In genomic region chr9:105501414-105501813, GRCh38 we compare ENCODE assay signal across 19 cellular contexts. TPM values are rescaled to one million over a fixed set of nuclear protein-coding genes. Genes with fewer than 3 reads are reported as not detected.
DNase-seq lines count a peak whose midpoint lies in the region; ATAC-seq, FAIRE-seq and TF ChIP-seq lines count a peak whose summit lies in the region.
"Had no signal": no experiment of that assay in that cellular context is flagged by ENCODE, and none has a peak within 500 bp of the region (broad histone marks: within the 10 kb centered on the region; RNA-seq: fewer than 3 reads in every experiment).

No MANE protein-coding gene starts in this region.

- no peaks in the 10 kb centered on the region for H3K9me3 Mint-ChIP-seq in activated B cell treated with CpG ODN at 0.5 μM for 24 hours
- no peaks in the 10 kb centered on the region for H3K9me3 Mint-ChIP-seq in activated naive CD8-positive, alpha-beta T cell treated with anti-CD3 and anti-CD28 coated beads, Interleukin-2, amount 50 U/mL, for 24 hours
- H3K9me3 Mint-ChIP-seq: CD8-positive, alpha-beta T cell had no signal

- H3K27ac Mint-ChIP-seq in activated B cell treated with CpG ODN at 0.5 μM for 24 hours: peak overlapping the region; percentile 24
- no peak overlapping the region for H3K27ac Mint-ChIP-seq in activated naive CD8-positive, alpha-beta T cell treated with anti-CD3 and anti-CD28 coated beads, Interleukin-2, amount 50 U/mL, for 24 hours
- H3K27ac Mint-ChIP-seq: CD4-positive, CD25-positive, alpha-beta regulatory T cell; CD8-positive, alpha-beta T cell; H9 had no signal

- POLR2A ChIA-PET in activated B cell treated with CpG ODN at 0.5 μM for 24 hours (lab: Charles Lee): no interaction called here

- CTCF ChIA-PET in activated B cell treated with CpG ODN at 0.5 μM for 24 hours (lab: Charles Lee): no interaction called here

- no peak for TF ChIP-seq CTCF in activated B cell treated with CpG ODN at 0.5 μM for 24 hours (IDR thresholded peaks at IDR 0.05)

- H3K4me1 Mint-ChIP-seq in activated B cell treated with CpG ODN at 0.5 μM for 24 hours: peaks cover 26% of the 10 kb centered on the region
- H3K4me1 Mint-ChIP-seq in activated naive CD8-positive, alpha-beta T cell treated with anti-CD3 and anti-CD28 coated beads, Interleukin-2, amount 50 U/mL, for 24 hours: no peaks in the 10 kb centered on the region

- H3K27me3 Mint-ChIP-seq in activated B cell treated with CpG ODN at 0.5 μM for 24 hours: no peaks in the 10 kb centered on the region
- H3K27me3 Mint-ChIP-seq in activated naive CD8-positive, alpha-beta T cell treated with anti-CD3 and anti-CD28 coated beads, Interleukin-2, amount 50 U/mL, for 24 hours: no peaks in the 10 kb centered on the region
- H3K27me3 Mint-ChIP-seq: CD4-positive, CD25-positive, alpha-beta regulatory T cell had no signal

- FAIRE-seq in GM18507 (lab: Jason Lieb, UNC): peak; percentile 39
- FAIRE-seq: G401.6, GM12891, GM19239, H1 had no signal

- DNase-seq in GM18507 (ENCODE audit: extremely low spot score, insufficient read length, low read depth): no peak
- DNase-seq in activated B cell treated with CpG ODN at 0.5 μM for 24 hours: no peak
- no peak for DNase-seq in activated naive CD8-positive, alpha-beta T cell treated with anti-CD3 and anti-CD28 coated beads, Interleukin-2, amount 50 U/mL, for 24 hours
- DNase-seq in left lobe of liver (ENCODE audit: low spot score): no peak
- no peak for DNase-seq in NCI-H69 (lab: John Stamatoyannopoulos, UW)
- DNase-seq: C1 segment of cervical spinal cord; Caco-2; CD4-positive, CD25-positive, alpha-beta regulatory T cell; CD8-positive, alpha-beta T cell; DMS153; DND-41; GM23248; H9 had no signal

- peak overlapping the region; percentile 77 for H3K4me3 ChIP-seq in GM08714 (ENCODE audit: low read length)
- H3K4me3 ChIP-seq: GM23248 had no signal

- H3K36me3 Mint-ChIP-seq in activated B cell treated with CpG ODN at 0.5 μM for 24 hours (ENCODE audit: low read depth): no peaks in the 10 kb centered on the region
- H3K36me3 Mint-ChIP-seq in activated naive CD8-positive, alpha-beta T cell treated with anti-CD3 and anti-CD28 coated beads, Interleukin-2, amount 50 U/mL, for 24 hours (ENCODE audit: low read depth): no peaks in the 10 kb centered on the region
- H3K36me3 Mint-ChIP-seq: CD4-positive, CD25-positive, alpha-beta regulatory T cell; CD8-positive, alpha-beta T cell had no signal

- ATAC-seq in activated B cell treated with CpG ODN at 0.5 μM for 24 hours (ENCODE audit: low read depth) (no peak), left lobe of liver (no peak)
- ATAC-seq in activated naive CD8-positive, alpha-beta T cell treated with anti-CD3 and anti-CD28 coated beads, Interleukin-2, amount 50 U/mL, for 24 hours: no peak
- ATAC-seq: CD8-positive, alpha-beta T cell; HCT116 had no signal

- H3K4me3 Mint-ChIP-seq in activated B cell treated with CpG ODN at 0.5 μM for 24 hours: no peak overlapping the region
- H3K4me3 Mint-ChIP-seq in activated naive CD8-positive, alpha-beta T cell treated with anti-CD3 and anti-CD28 coated beads, Interleukin-2, amount 50 U/mL, for 24 hours: no peak overlapping the region
- H3K4me3 Mint-ChIP-seq: CD4-positive, CD25-positive, alpha-beta regulatory T cell; CD8-positive, alpha-beta T cell; H9 had no signal

- intact Hi-C loops in activated B cell treated with CpG ODN at 0.5 μM for 24 hours (cut with micrococcal nuclease): loop anchor here (2.0 to 5.0 kb wide), 4 partner anchors 15 to 574 kb away; partner anchors contain the start of genes ABCA1 and TMEM38B

RNA-seq across cellular contexts. Expression of gene FSD1L, which starts 53.6 kb away (rescaled TPM):
- total RNA-seq in activated B cell treated with CpG ODN at 0.5 μM for 24 hours (10.2 and 12.4 TPM in 2 replicates), left lobe of liver (0.50 TPM)

RNA-seq across cellular contexts. Expression of gene FKTN, which starts 56.5 kb away (rescaled TPM):
- total RNA-seq in activated B cell treated with CpG ODN at 0.5 μM for 24 hours (16.8 and 17.5 TPM in 2 replicates), left lobe of liver (5.1 TPM)
